ENCODE assay signal across 15 cellular contexts in the genomic region with DNA sequence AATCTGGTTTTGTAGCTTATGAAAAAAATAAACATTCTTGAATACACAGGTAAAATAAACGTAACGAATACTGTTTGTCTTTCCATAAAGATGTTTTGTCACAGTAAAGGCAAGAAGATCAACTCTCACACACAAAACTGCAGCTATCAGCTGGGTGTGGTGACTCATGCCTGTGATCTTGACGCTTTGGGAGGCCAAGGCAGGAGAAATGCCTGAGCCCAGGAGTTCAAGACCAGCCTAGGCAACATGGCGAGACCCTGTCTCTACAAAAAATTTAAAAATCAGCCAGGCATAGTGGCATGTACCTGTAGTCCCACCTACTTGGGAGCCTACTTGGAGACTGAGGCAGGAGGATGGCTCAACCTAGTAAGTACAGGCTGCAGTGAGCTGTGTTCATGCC. TPM values are rescaled to one million over a fixed set of nuclear protein-coding genes. Genes with fewer than 3 reads are reported as not detected.
DNase-seq lines count a peak whose midpoint lies in the region; ATAC-seq and TF ChIP-seq lines count a peak whose summit lies in the region.
"Had no signal": no experiment of that assay in that cellular context is flagged by ENCODE, and none has a peak within 500 bp of the region (broad histone marks: within the 10 kb centered on the region; RNA-seq: fewer than 3 reads in every experiment).

No MANE protein-coding gene starts in this region.

- no peaks in the 10 kb centered on the region for H3K9me3 ChIP-seq in SK-N-SH
- H3K9me3 ChIP-seq: heart right ventricle, SJCRH30, testis had no signal

- peaks cover 0 to 17% of the 10 kb centered on the region in 2 experiments; a peak in 2 of 4 replicates for H3K4me1 ChIP-seq in SK-N-SH (ENCODE audit: control insufficient read depth in 1 of 2, insufficient read depth in 2 of 2, low read depth in 1 of 2, low read length in 1 of 2)
- H3K4me1 ChIP-seq: SJCRH30, testis had no signal

- H3K27me3 ChIP-seq in SK-N-SH (ENCODE audit: insufficient read depth) = no peaks in the 10 kb centered on the region
- H3K27me3 ChIP-seq: heart right ventricle, SJCRH30, testis had no signal

- no peak overlapping the region for H3K4me2 ChIP-seq in SK-N-SH

- H3K79me2 ChIP-seq in SK-N-SH (ENCODE audit: insufficient read depth) = peaks cover 47% of the 10 kb centered on the region

- H3K27ac ChIP-seq in SK-N-SH (ENCODE audit: low read depth in 2 of 2, low read length in 1 of 2) = no peak overlapping the region
- H3K27ac ChIP-seq: SJCRH30, testis had no signal

- no peak overlapping the region for H3K4me3 ChIP-seq in SK-N-SH (ENCODE audit: low read depth in 2 of 2, low read length in 1 of 2)
- H3K4me3 ChIP-seq: heart right ventricle, SJCRH30, testis had no signal

- peak; percentile 48 for DNase-seq in activated T-cell treated with anti-CD3 and anti-CD28 coated beads, Interleukin-2, amount 50 U/mL, for 24 hours
- DNase-seq in activated T-cell treated with anti-CD3 and anti-CD28 coated beads, Interleukin-2, amount 50 U/mL, for 1 hour = no peak
- peak; percentile 34 to 59 for DNase-seq in activated CD4-positive, alpha-beta T cell treated with anti-CD3 and anti-CD28 coated beads, Interleukin-2, amount 50 U/mL, for 48 hours
- no peak for DNase-seq in central memory CD8-positive, alpha-beta T cell (ENCODE audit: low spot score in 2 of 2)
- DNase-seq in stimulated activated effector memory CD8-positive, alpha-beta T cell treated with anti-CD3 and anti-CD28 coated beads, Interleukin-12 subunit alpha, Interleukin-12 subunit beta, amount 100 ng/mL, for 72 hours (ENCODE audit: low spot score in 2 of 2) = no peak
- DNase-seq in NOMO-1 treated with DMSO at 0.1 percent for 48 hours (lab: John Stamatoyannopoulos, UW; ENCODE audit: unreplicated experiment) = no peak
- no peak for DNase-seq in AML-193 (lab: John Stamatoyannopoulos, UW)
- DNase-seq in SK-N-SH = no peak
- DNase-seq: heart right ventricle, mammary epithelial cell, NCI-H1105, NCI-H774, posterior cingulate gyrus, SJCRH30, testis had no signal

- H3K4me1 Mint-ChIP-seq in activated T-cell treated with anti-CD3 and anti-CD28 coated beads, Interleukin-2, amount 50 U/mL, for 24 hours (ENCODE audit: low read depth) = peaks cover 85% of the 10 kb centered on the region
- peaks cover 77% of the 10 kb centered on the region for H3K4me1 Mint-ChIP-seq in central memory CD8-positive, alpha-beta T cell
- peaks cover 70% of the 10 kb centered on the region for H3K4me1 Mint-ChIP-seq in stimulated activated effector memory CD8-positive, alpha-beta T cell treated with anti-CD3 and anti-CD28 coated beads, Interleukin-12 subunit alpha, Interleukin-12 subunit beta, amount 100 ng/mL, for 72 hours

- H3K36me3 ChIP-seq in SK-N-SH (replicated peaks in 1 of 2; ENCODE audit: control insufficient read depth in 1 of 2, insufficient read depth in 2 of 2, low read length in 1 of 2) = peaks cover 2 to 21% of the 10 kb centered on the region in 2 experiments
- H3K36me3 ChIP-seq: SJCRH30 had no signal

- TF ChIP-seq RAD21 in SK-N-SH (IDR thresholded peaks at IDR 0.05; ENCODE audit: low read length) = no peak

- peak overlapping the region; percentile 96 for H3K27ac Mint-ChIP-seq in activated T-cell treated with anti-CD3 and anti-CD28 coated beads, Interleukin-2, amount 50 U/mL, for 24 hours
- peak overlapping the region; percentile 95 for H3K27ac Mint-ChIP-seq in central memory CD8-positive, alpha-beta T cell (ENCODE audit: low read depth)
- H3K27ac Mint-ChIP-seq in stimulated activated effector memory CD8-positive, alpha-beta T cell treated with anti-CD3 and anti-CD28 coated beads, Interleukin-12 subunit alpha, Interleukin-12 subunit beta, amount 100 ng/mL, for 72 hours = peak overlapping the region; percentile 88

- H4K20me1 ChIP-seq in SK-N-SH (ENCODE audit: insufficient read depth) = no peaks in the 10 kb centered on the region

- no peaks in the 10 kb centered on the region for H3K27me3 Mint-ChIP-seq in activated T-cell treated with anti-CD3 and anti-CD28 coated beads, Interleukin-2, amount 50 U/mL, for 24 hours
- H3K27me3 Mint-ChIP-seq in central memory CD8-positive, alpha-beta T cell = no peaks in the 10 kb centered on the region

- no peak overlapping the region for H3K9ac ChIP-seq in SK-N-SH

- TF ChIP-seq CTCF in SK-N-SH (IDR thresholded peaks at IDR 0.05) = no peak

- no peak for TF ChIP-seq EP300 in SK-N-SH (IDR thresholded peaks at IDR 0.05; ENCODE audit: borderline replicate concordance in 1 of 2, low read depth in 1 of 2, low read length in 1 of 2)

- peak overlapping the region; percentile 51 for H3K4me3 Mint-ChIP-seq in activated T-cell treated with anti-CD3 and anti-CD28 coated beads, Interleukin-2, amount 50 U/mL, for 24 hours
- H3K4me3 Mint-ChIP-seq in central memory CD8-positive, alpha-beta T cell = peak overlapping the region; percentile 59
- H3K4me3 Mint-ChIP-seq in stimulated activated effector memory CD8-positive, alpha-beta T cell treated with anti-CD3 and anti-CD28 coated beads, Interleukin-12 subunit alpha, Interleukin-12 subunit beta, amount 100 ng/mL, for 72 hours = peak overlapping the region; percentile 60

- H3K9me3 Mint-ChIP-seq in activated T-cell treated with anti-CD3 and anti-CD28 coated beads, Interleukin-2, amount 50 U/mL, for 24 hours = peaks cover 8% of the 10 kb centered on the region
- no peaks in the 10 kb centered on the region for H3K9me3 Mint-ChIP-seq in central memory CD8-positive, alpha-beta T cell
- H3K9me3 Mint-ChIP-seq in stimulated activated effector memory CD8-positive, alpha-beta T cell treated with anti-CD3 and anti-CD28 coated beads, Interleukin-12 subunit alpha, Interleukin-12 subunit beta, amount 100 ng/mL, for 72 hours = no peaks in the 10 kb centered on the region

- H3F3A ChIP-seq in SK-N-SH (replicated peaks; ENCODE audit: insufficient read depth) = peaks cover 3% of the 10 kb centered on the region

- no peak overlapping the region for H2AFZ ChIP-seq in SK-N-SH (ENCODE audit: low read depth)

- H3K36me3 Mint-ChIP-seq in activated T-cell treated with anti-CD3 and anti-CD28 coated beads, Interleukin-2, amount 50 U/mL, for 24 hours (ENCODE audit: low read depth) = peaks cover 71% of the 10 kb centered on the region
- H3K36me3 Mint-ChIP-seq in central memory CD8-positive, alpha-beta T cell (ENCODE audit: insufficient read depth) = peaks cover 22% of the 10 kb centered on the region
- H3K36me3 Mint-ChIP-seq in stimulated activated effector memory CD8-positive, alpha-beta T cell treated with anti-CD3 and anti-CD28 coated beads, Interleukin-12 subunit alpha, Interleukin-12 subunit beta, amount 100 ng/mL, for 72 hours = peaks cover 88% of the 10 kb centered on the region

- no peak for ATAC-seq in central memory CD8-positive, alpha-beta T cell (replicated peaks; ENCODE audit: extremely low read depth, poor library complexity, severe bottlenecking)
- no peak for ATAC-seq in stimulated activated effector memory CD8-positive, alpha-beta T cell treated with anti-CD3 and anti-CD28 coated beads, Interleukin-12 subunit alpha, Interleukin-12 subunit beta, amount 100 ng/mL, for 72 hours

- H3K9me2 ChIP-seq in SK-N-SH = no peaks in the 10 kb centered on the region

- 97% methylated on average over 4 of the region's 4 CpGs for WGBS in SK-N-SH (ENCODE audit: low lambda C conversion rate)

- CTCF ChIA-PET in SK-N-SH (lab: Yijun Ruan, JAX) = interaction anchor here (0.8 to 0.9 kb wide), 2 partner anchors 8 to 781 kb away, joined by 3 to 5 read pairs; no protein-coding TSS in a partner anchor

- POLR2A ChIA-PET in SK-N-SH (lab: Yijun Ruan, JAX) = no interaction called here

TF ChIP-seq in SK-N-SH, 30 proteins besides CTCF, POLR2A, EP300 and RAD21 (continues in another document):
- TF ChIP-seq USF2 (IDR thresholded peaks at IDR 0.05; ENCODE audit: borderline replicate concordance, low read depth, low read length) = no peak
- no peak for TF ChIP-seq TCF12 (IDR thresholded peaks at IDR 0.05)
- TF ChIP-seq, protein P1, sequence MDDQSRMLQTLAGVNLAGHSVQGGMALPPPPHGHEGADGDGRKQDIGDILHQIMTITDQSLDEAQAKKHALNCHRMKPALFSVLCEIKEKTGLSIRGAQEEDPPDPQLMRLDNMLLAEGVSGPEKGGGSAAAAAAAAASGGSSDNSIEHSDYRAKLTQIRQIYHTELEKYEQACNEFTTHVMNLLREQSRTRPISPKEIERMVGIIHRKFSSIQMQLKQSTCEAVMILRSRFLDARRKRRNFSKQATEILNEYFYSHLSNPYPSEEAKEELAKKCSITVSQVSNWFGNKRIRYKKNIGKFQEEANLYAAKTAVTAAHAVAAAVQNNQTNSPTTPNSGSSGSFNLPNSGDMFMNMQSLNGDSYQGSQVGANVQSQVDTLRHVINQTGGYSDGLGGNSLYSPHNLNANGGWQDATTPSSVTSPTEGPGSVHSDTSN (IDR thresholded peaks at IDR 0.05) = no peak
- TF ChIP-seq CHD2 (IDR thresholded peaks at IDR 0.05; ENCODE audit: low read length, partially characterized antibody) = no peak
- no peak for TF ChIP-seq RXRA (IDR thresholded peaks at IDR 0.05; ENCODE audit: borderline replicate concordance, low read depth)
- TF ChIP-seq JUND (IDR thresholded peaks at IDR 0.05) = no peak
- TF ChIP-seq GABPA (IDR thresholded peaks at IDR 0.05; ENCODE audit: low read depth) = no peak
- no peak for TF ChIP-seq USF1 (IDR thresholded peaks at IDR 0.05; ENCODE audit: borderline replicate concordance, low read depth)
- no peak for TF ChIP-seq NRF1 (IDR thresholded peaks at IDR 0.05; ENCODE audit: low read depth, low read length)

RNA-seq across cellular contexts. Expression of gene CBLB, which starts 39.6 kb away (rescaled TPM):
- 4.4 and 5.1 TPM in 2 replicates for polyA plus RNA-seq in SK-N-SH (2012; rRNA removed)
- polyA plus RNA-seq in SK-N-SH (2012; cell fraction: cytosol; rRNA removed) = 3.5 TPM in 2 replicates
- polyA plus RNA-seq in SK-N-SH (2012; cell fraction: nucleus; rRNA removed) = 13.9 and 16.6 TPM in 2 replicates

Comparison
In these comparisons a context has a peak if more than half of its experiments do, and no peak if none do; other contexts are left out.
1. DNase-seq: peak in activated T-cell treated with anti-CD3 and anti-CD28 coated beads, Interleukin-2, amount 50 U/mL, for 24 hours (single experiment) and activated CD4-positive, alpha-beta T cell treated with anti-CD3 and anti-CD28 coated beads, Interleukin-2, amount 50 U/mL, for 48 hours (2 of 2); none in activated T-cell treated with anti-CD3 and anti-CD28 coated beads, Interleukin-2, amount 50 U/mL, for 1 hour (single experiment), central memory CD8-positive, alpha-beta T cell (0 of 2), stimulated activated effector memory CD8-positive, alpha-beta T cell treated with anti-CD3 and anti-CD28 coated beads, Interleukin-12 subunit alpha, Interleukin-12 subunit beta, amount 100 ng/mL, for 72 hours (0 of 2), NOMO-1 treated with DMSO at 0.1 percent for 48 hours (single experiment), AML-193 (0 of 2) and SK-N-SH (single experiment).
2. Peak in every context shown above with its lines, with median percentiles within 50 percentile points of each other: H3K27ac Mint-ChIP-seq and H3K4me3 Mint-ChIP-seq.